ENCODE assay signal across 18 cellular contexts in genomic region chr1:82337635-82338034, GRCh38.
A peak's percentile ranks its signal among the peaks of the same experiment; 100 is the strongest.
DNase-seq lines count a peak whose midpoint lies in the region; ATAC-seq lines count a peak whose summit lies in the region.
"Had no signal": no experiment of that assay in that cellular context is flagged by ENCODE, and none has a peak within 500 bp of the region (broad histone marks: within the 10 kb centered on the region; RNA-seq: fewer than 3 reads in every experiment).

No MANE protein-coding gene starts in this region.

- DNase-seq in COLO668 (lab: John Stamatoyannopoulos, UW; ENCODE audit: unreplicated experiment): no peak
- DNase-seq in dermis blood vessel endothelial cell: no peak
- DNase-seq in NCI-H2196 treated with DMSO at 0.1 percent for 48 hours (lab: John Stamatoyannopoulos, UW; ENCODE audit: unreplicated experiment): no peak
- no peak for DNase-seq in hypothalamus (lab: John Stamatoyannopoulos, UW)
- DNase-seq: activated CD4-positive, alpha-beta memory T cell treated with anti-CD3 and anti-CD28 coated beads, Interleukin-2, amount 10 ng/mL, durations not matched to agents 7 days and 5 days; activated CD4-positive, CD25-positive, alpha-beta regulatory T cell treated with anti-CD3 and anti-CD28 coated beads, Interleukin-2, amount 50 U/mL, for 72 hours; aorta; esophagus squamous epithelium; GF-D8; left lung; naive thymus-derived CD8-positive, alpha-beta T cell; NCI-H187; NCI-H69 had no signal

- ATAC-seq in GM18499 (IDR thresholded peaks at IDR 0.05; ENCODE audit: insufficient read depth, unreplicated experiment) (peak; percentile 77), GM19395 (IDR thresholded peaks at IDR 0.05; ENCODE audit: unreplicated experiment) (peak; percentile 81), HG02938 (IDR thresholded peaks at IDR 0.05; ENCODE audit: unreplicated experiment) (peak; percentile 56), HG03439 (IDR thresholded peaks at IDR 0.05; ENCODE audit: unreplicated experiment) (peak; percentile 85)
- ATAC-seq: HCT116; left lung; naive thymus-derived CD8-positive, alpha-beta T cell had no signal
